9 cellular contexts compared by ENCODE assay signal in the genomic region with DNA sequence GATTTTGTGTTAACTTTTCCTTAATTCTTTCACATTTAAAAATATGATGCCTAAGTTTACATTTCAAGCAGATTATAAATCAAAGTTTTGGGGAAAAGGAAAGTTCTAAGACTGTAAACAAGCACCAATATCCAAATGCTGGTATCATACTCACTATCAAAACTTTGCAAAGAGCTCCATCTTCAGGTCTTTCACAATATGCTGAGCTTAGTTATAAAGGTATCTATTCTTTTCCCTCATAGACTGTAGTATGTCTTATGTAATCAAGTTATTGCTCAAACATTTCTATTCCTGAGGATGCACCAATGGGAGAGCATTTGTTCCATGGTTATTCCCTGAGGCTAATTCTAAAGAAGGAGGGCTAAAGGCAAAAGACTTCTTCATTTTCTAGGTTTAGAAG.
DNase-seq lines count a peak whose midpoint lies in the region; ATAC-seq and TF ChIP-seq lines count a peak whose summit lies in the region.
"Had no signal": no experiment of that assay in that cellular context is flagged by ENCODE, and none has a peak within 500 bp of the region (broad histone marks: within the 10 kb centered on the region; RNA-seq: fewer than 3 reads in every experiment).

No MANE protein-coding gene starts in this region.

- H3K4me2 ChIP-seq in DOHH2 (ENCODE audit: low read length) (no peak overlapping the region), IMR-90 (ENCODE audit: low read depth, low read length) (no peak overlapping the region), mesenchymal stem cell (ENCODE audit: low read length, poor library complexity, severe bottlenecking) (no peak overlapping the region)

- H3K9me1 ChIP-seq in IMR-90 (ENCODE audit: insufficient read depth, low read length) = no peaks in the 10 kb centered on the region

- H3K14ac ChIP-seq in IMR-90 (replicated peaks; ENCODE audit: low read depth, low read length) (no peak overlapping the region), mesenchymal stem cell (ENCODE audit: low read length in 2 of 2) (no peak overlapping the region)

- H3K18ac ChIP-seq in IMR-90 (ENCODE audit: low read depth, low read length) (no peak overlapping the region), mesenchymal stem cell (ENCODE audit: low read depth in 1 of 2, low read length in 2 of 2) (no peak overlapping the region)

- H3K9me3 ChIP-seq in DOHH2 (ENCODE audit: control insufficient read depth, insufficient read depth, low read length) = no peaks in the 10 kb centered on the region
- no peaks in the 10 kb centered on the region for H3K9me3 ChIP-seq in IMR-90 (ENCODE audit: control insufficient read depth, insufficient read depth, low read length)
- no peaks in the 10 kb centered on the region for H3K9me3 ChIP-seq in mesenchymal stem cell (ENCODE audit: control insufficient read depth, low read length)
- H3K9me3 ChIP-seq in ascending aorta = no peaks in the 10 kb centered on the region

- no peak for TF ChIP-seq POLR2A in IMR-90 (IDR thresholded peaks at IDR 0.05; ENCODE audit: low read depth, low read length)

- in situ Hi-C loops in IMR-90 (cut with MboI; ENCODE audit: low sequenced_read_pairs) = no loop called here

- no peak overlapping the region for H4K5ac ChIP-seq in IMR-90 (ENCODE audit: low read depth, low read length)

- no peak overlapping the region for H2BK12ac ChIP-seq in mesenchymal stem cell (ENCODE audit: low read length in 2 of 2)

- POLR2A ChIA-PET in IMR-90 (lab: Charles Lee; ENCODE audit: unreplicated experiment) = no interaction called here
- POLR2A ChIA-PET in activated CD4-positive, alpha-beta memory T cell treated with anti-CD3 and anti-CD28 coated beads for 36 hours (lab: Charles Lee) = no interaction called here

- CTCF ChIA-PET in IMR-90 (lab: Yijun Ruan, JAX) = interaction anchor here (0.6 kb wide), 1 partner anchor 30 kb away, joined by 3 read pairs; no protein-coding TSS in a partner anchor
- CTCF ChIA-PET in activated CD4-positive, alpha-beta memory T cell treated with anti-CD3 and anti-CD28 coated beads for 36 hours (lab: Charles Lee) = no interaction called here

- H3K27ac ChIP-seq in DOHH2 (ENCODE audit: low read depth, low read length) (no peak overlapping the region), IMR-90 (ENCODE audit: insufficient read depth, low read length) (no peak overlapping the region), mesenchymal stem cell (ENCODE audit: low read length, poor library complexity, severe bottlenecking) (no peak overlapping the region), ascending aorta (no peak overlapping the region)

- H2BK120ac ChIP-seq in IMR-90 (ENCODE audit: low read depth, low read length) (no peak overlapping the region), mesenchymal stem cell (ENCODE audit: low read depth, low read length) (no peak overlapping the region)

- no peaks in the 10 kb centered on the region for H3K36me3 Mint-ChIP-seq in activated CD4-positive, alpha-beta memory T cell treated with anti-CD3 and anti-CD28 coated beads for 36 hours

- H3K4ac ChIP-seq in IMR-90 (ENCODE audit: low read depth, low read length) (no peak overlapping the region), mesenchymal stem cell (ENCODE audit: low read depth in 1 of 2, low read length in 2 of 2) (no peak overlapping the region)

- H3K27ac Mint-ChIP-seq in activated CD4-positive, alpha-beta memory T cell treated with anti-CD3 and anti-CD28 coated beads for 36 hours = no peak overlapping the region

- H3K36me3 ChIP-seq in DOHH2 (ENCODE audit: control insufficient read depth, low read length) (no peaks in the 10 kb centered on the region), IMR-90 (ENCODE audit: control insufficient read depth, insufficient read depth, low read length) (no peaks in the 10 kb centered on the region), mesenchymal stem cell (ENCODE audit: control insufficient read depth in 1 of 2, insufficient read depth in 2 of 2, low read depth in 1 of 2, low read length in 2 of 2) (no peaks in the 10 kb centered on the region), ascending aorta (no peaks in the 10 kb centered on the region)

- ATAC-seq in GM21381 (IDR thresholded peaks at IDR 0.05; ENCODE audit: unreplicated experiment) (peak; percentile 74), IMR-90 (ENCODE audit: low read depth) (no peak)

- H3K9me2 ChIP-seq in DOHH2 (replicated peaks; ENCODE audit: control insufficient read depth, low read length) = no peaks in the 10 kb centered on the region

- H3K9me3 Mint-ChIP-seq in activated CD4-positive, alpha-beta memory T cell treated with anti-CD3 and anti-CD28 coated beads for 36 hours = no peaks in the 10 kb centered on the region

- H4K91ac ChIP-seq in IMR-90 (ENCODE audit: insufficient read depth, low read depth, low read length) (no peak overlapping the region), mesenchymal stem cell (ENCODE audit: low read length) (no peak overlapping the region)

- no peak overlapping the region for H2BK20ac ChIP-seq in IMR-90 (ENCODE audit: low read depth, low read length)

- H2BK15ac ChIP-seq in IMR-90 (ENCODE audit: low read depth, low read length) (no peak overlapping the region), mesenchymal stem cell (ENCODE audit: low read depth, poor library complexity, severe bottlenecking) (no peak overlapping the region)

- H3K27me3 ChIP-seq in DOHH2 (ENCODE audit: control insufficient read depth, low read length) = no peaks in the 10 kb centered on the region
- no peaks in the 10 kb centered on the region for H3K27me3 ChIP-seq in IMR-90 (ENCODE audit: control insufficient read depth, insufficient read depth, low read length)
- H3K27me3 ChIP-seq in mesenchymal stem cell (ENCODE audit: control insufficient read depth in 1 of 2, insufficient read depth in 1 of 2, low read length in 2 of 2) = no peaks in the 10 kb centered on the region
- H3K27me3 ChIP-seq in ascending aorta = no peaks in the 10 kb centered on the region

- H2AK5ac ChIP-seq in IMR-90 (ENCODE audit: low read depth, low read length) (no peak overlapping the region), mesenchymal stem cell (ENCODE audit: low read length, severe bottlenecking) (no peak overlapping the region)

- intact Hi-C loops in IMR-90 (cut with micrococcal nuclease) (no loop called here), ascending aorta (cut with DNase I) (no loop called here), cardiac septum (cut with DNase I) (no loop called here)
- intact Hi-C loops in activated CD4-positive, alpha-beta memory T cell treated with anti-CD3 and anti-CD28 coated beads for 36 hours (cut with micrococcal nuclease) = no loop called here

- H2AK9ac ChIP-seq in IMR-90 (replicated peaks; ENCODE audit: low read depth, low read length, poor library complexity) = no peak overlapping the region

- H3K23ac ChIP-seq in IMR-90 (ENCODE audit: low read depth, low read length) (no peak overlapping the region), mesenchymal stem cell (ENCODE audit: low read length in 2 of 2) (no peak overlapping the region)

- no peaks in the 10 kb centered on the region for H3K4me1 Mint-ChIP-seq in activated CD4-positive, alpha-beta memory T cell treated with anti-CD3 and anti-CD28 coated beads for 36 hours (ENCODE audit: low read depth)

- no peaks in the 10 kb centered on the region for H4K20me1 ChIP-seq in DOHH2 (ENCODE audit: control insufficient read depth, insufficient read depth, low read depth, low read length)
- no peaks in the 10 kb centered on the region for H4K20me1 ChIP-seq in IMR-90 (ENCODE audit: insufficient read depth, low read length)

- no peak overlapping the region for H3K9ac ChIP-seq in IMR-90 (ENCODE audit: low read depth, low read length)
- H3K9ac ChIP-seq in mesenchymal stem cell (ENCODE audit: low read length) = no peak overlapping the region

- no TSS peak for BruUV-seq in IMR-90 (replicated peaks; lab: Mats Ljungman, UMichigan)

- no peak overlapping the region for H2BK5ac ChIP-seq in IMR-90 (ENCODE audit: low read depth, low read length, poor library complexity, severe bottlenecking)
- H2BK5ac ChIP-seq in mesenchymal stem cell (ENCODE audit: low read depth, low read length, poor library complexity, severe bottlenecking) = no peak overlapping the region

- no peak for TF ChIP-seq RAD21 in IMR-90 (IDR thresholded peaks at IDR 0.05; ENCODE audit: low read length)

- H3K4me1 ChIP-seq in DOHH2 (ENCODE audit: control insufficient read depth, low read length) (peaks cover 18% of the 10 kb centered on the region), IMR-90 (ENCODE audit: control insufficient read depth, insufficient read depth, low read length) (no peaks in the 10 kb centered on the region), mesenchymal stem cell (ENCODE audit: control insufficient read depth, insufficient read depth, low read depth, low read length) (no peaks in the 10 kb centered on the region), ascending aorta (no peaks in the 10 kb centered on the region)

- H3K4me3 ChIP-seq in DOHH2 (ENCODE audit: low read length) (no peak overlapping the region), IMR-90 (ENCODE audit: insufficient read depth, low read depth, low read length) (no peak overlapping the region), mesenchymal stem cell (ENCODE audit: insufficient read depth in 1 of 2, low read depth in 1 of 2, low read length in 2 of 2) (no peak overlapping the region), ascending aorta (no peak overlapping the region)
- H3K4me3 ChIP-seq: lung had no signal

- H3K79me2 ChIP-seq in DOHH2 (ENCODE audit: control insufficient read depth, low read length) = no peaks in the 10 kb centered on the region

- H3K79me1 ChIP-seq in IMR-90 (ENCODE audit: low read depth in 1 of 2, low read length in 2 of 2) (no peaks in the 10 kb centered on the region), mesenchymal stem cell (replicated peaks; ENCODE audit: low read length, poor library complexity, severe bottlenecking) (no peaks in the 10 kb centered on the region)

- no peak overlapping the region for H3K56ac ChIP-seq in IMR-90 (ENCODE audit: extremely low read depth, insufficient read depth, low read length)

- TF ChIP-seq CTCF in DOHH2 (IDR thresholded peaks at IDR 0.05; ENCODE audit: low read depth, low read length, poor library complexity, severe bottlenecking) (peak; percentile 72), IMR-90 (conservative IDR thresholded peaks at IDR 0.05; ENCODE audit: low read depth, low read length) (0 out of 2 replicates have a peak, but pooled peaks have one; percentile 12), ascending aorta (IDR thresholded peaks at IDR 0.05) (no peak)

- no peak overlapping the region for H2AFZ ChIP-seq in IMR-90 (replicated peaks; ENCODE audit: low read length, poor library complexity)
- no peak overlapping the region for H2AFZ ChIP-seq in mesenchymal stem cell (ENCODE audit: low read depth, low read length)

- H3F3A ChIP-seq in DOHH2 (ENCODE audit: control insufficient read depth, insufficient read depth) = no peaks in the 10 kb centered on the region

- dilution Hi-C loops in IMR-90 (cut with HindIII; ENCODE audit: low sequenced_read_pairs, unreplicated experiment) = no loop called here

- H3K4me3 Mint-ChIP-seq in activated CD4-positive, alpha-beta memory T cell treated with anti-CD3 and anti-CD28 coated beads for 36 hours = no peak overlapping the region

- peak; percentile 2 for DNase-seq in IMR-90
- DNase-seq in SW480 (ENCODE audit: low spot score) = peak; percentile 53
- DNase-seq in mesenchymal stem cell = peak; percentile 47
- DNase-seq in ascending aorta (ENCODE audit: low spot score in 2 of 2) = no peak
- no peak for DNase-seq in cardiac septum (ENCODE audit: low spot score)
- no peak for DNase-seq in activated CD4-positive, alpha-beta memory T cell treated with anti-CD3 and anti-CD28 coated beads for 36 hours

- no peak overlapping the region for H4K8ac ChIP-seq in IMR-90 (ENCODE audit: low read depth in 2 of 2, low read length in 2 of 2)
- H4K8ac ChIP-seq in mesenchymal stem cell (ENCODE audit: low read length) = no peak overlapping the region

- H3K27me3 Mint-ChIP-seq in activated CD4-positive, alpha-beta memory T cell treated with anti-CD3 and anti-CD28 coated beads for 36 hours = peaks cover 3% of the 10 kb centered on the region

Comparison
In these comparisons a context has a peak if more than half of its experiments do, and no peak if none do; other contexts are left out.
1. CTCF ChIP-seq: peak in DOHH2 (single experiment) and IMR-90 (single experiment); none in ascending aorta (0 of 3).
2. DNase-seq: peak in IMR-90 (single experiment), SW480 (single experiment) and mesenchymal stem cell (single experiment); none in ascending aorta (0 of 2), cardiac septum (single experiment) and activated CD4-positive, alpha-beta memory T cell treated with anti-CD3 and anti-CD28 coated beads for 36 hours (single experiment).